Comparison of ENCODE assay signal across 1 cellular context in genomic region chr1:214126697-214127146, GRCh38.
A peak's percentile ranks its signal among the peaks of the same experiment; 100 is the strongest.
TF ChIP-seq lines count a peak whose summit lies in the region.

No MANE protein-coding gene starts in this region.

TF ChIP-seq in HepG2, 621 proteins besides CTCF, POLR2A, EP300 and RAD21 (continued from another document and continues in another):
- TF ChIP-seq LCORL (IDR thresholded peaks at IDR 0.05) = no peak
- peak; percentile 61 for TF ChIP-seq LCORL (CRISPR knock-in tag; IDR thresholded peaks at IDR 0.05)
- no peak for TF ChIP-seq MBNL3 (CRISPR knock-in tag; conservative IDR thresholded peaks at IDR 0.05)
- TF ChIP-seq ATF4 (CRISPR knock-in tag; IDR thresholded peaks at IDR 0.05) = peak in 1 of 2 experiments; percentile 27; a peak in 1 of 4 replicates
- peak; percentile 92; the same call in 1 of the 2 replicates for TF ChIP-seq HOMEZ (CRISPR knock-in tag; IDR thresholded peaks at IDR 0.05; ENCODE audit: low read depth)
- TF ChIP-seq REPIN1 (CRISPR knock-in tag; IDR thresholded peaks at IDR 0.05; ENCODE audit: borderline replicate concordance, low read depth) = 0 out of 2 replicates have a peak, but pooled peaks have one; percentile 61
- no peak for TF ChIP-seq ZNF569 (CRISPR knock-in tag; IDR thresholded peaks at IDR 0.05; ENCODE audit: borderline replicate concordance)
- TF ChIP-seq ZNF260 (CRISPR knock-in tag; IDR thresholded peaks at IDR 0.05; ENCODE audit: borderline replicate concordance, low read depth) = no peak
- no peak for TF ChIP-seq E2F5 (CRISPR knock-in tag; conservative IDR thresholded peaks at IDR 0.05)
- TF ChIP-seq GPN1 (CRISPR knock-in tag; IDR thresholded peaks at IDR 0.05; ENCODE audit: borderline replicate concordance) = no peak
- 0 out of 2 replicates have a peak, but pooled peaks have one; percentile 33 for TF ChIP-seq ZSCAN9 (CRISPR knock-in tag; IDR thresholded peaks at IDR 0.05; ENCODE audit: borderline replicate concordance)
- TF ChIP-seq LBX2 (CRISPR knock-in tag; IDR thresholded peaks at IDR 0.05; ENCODE audit: borderline replicate concordance) = no peak
- TF ChIP-seq ZNF670 (CRISPR knock-in tag; IDR thresholded peaks at IDR 0.05; ENCODE audit: borderline replicate concordance) = peak; percentile 73; the same call in 1 of the 2 replicates
- no peak for TF ChIP-seq NBN (conservative IDR thresholded peaks at IDR 0.05)
- 0 out of 2 replicates have a peak, but pooled peaks have one; percentile 63 for TF ChIP-seq MIER3 (CRISPR knock-in tag; IDR thresholded peaks at IDR 0.05; ENCODE audit: borderline replicate concordance)
- TF ChIP-seq ARID5B (CRISPR knock-in tag; IDR thresholded peaks at IDR 0.05) = peak; percentile 96
- TF ChIP-seq ZFX (CRISPR knock-in tag; IDR thresholded peaks at IDR 0.05; ENCODE audit: low read depth) = peak; percentile 69
- peak; percentile 46; the same call in 1 of the 2 replicates for TF ChIP-seq HINFP (CRISPR knock-in tag; IDR thresholded peaks at IDR 0.05; ENCODE audit: low read depth)
- no peak for TF ChIP-seq GABPA (IDR thresholded peaks at IDR 0.05; ENCODE audit: low read depth, low read length)
- TF ChIP-seq GABPA (CRISPR knock-in tag; IDR thresholded peaks at IDR 0.05; ENCODE audit: low read depth) = peak; percentile 21; the same call in 1 of the 2 replicates
- TF ChIP-seq NFKBIZ (CRISPR knock-in tag; IDR thresholded peaks at IDR 0.05) = no peak
- TF ChIP-seq ZNF773 (CRISPR knock-in tag; IDR thresholded peaks at IDR 0.05; ENCODE audit: borderline replicate concordance) = no peak
- no peak for TF ChIP-seq ZNF572 (CRISPR knock-in tag; IDR thresholded peaks at IDR 0.05)
- TF ChIP-seq ZNF556 (CRISPR knock-in tag; IDR thresholded peaks at IDR 0.05; ENCODE audit: borderline replicate concordance) = peak; percentile 84; the same call in 1 of the 2 replicates
- peak; percentile 68 for TF ChIP-seq ERF (CRISPR knock-in tag; IDR thresholded peaks at IDR 0.05)
- TF ChIP-seq ZNF205 (CRISPR knock-in tag; IDR thresholded peaks at IDR 0.05) = peak; percentile 76; the same call in 1 of the 2 replicates
- peak; percentile 64; the same call in 1 of the 2 replicates for TF ChIP-seq NR1H2 (CRISPR knock-in tag; IDR thresholded peaks at IDR 0.05; ENCODE audit: borderline replicate concordance, low read depth)
- no peak for TF ChIP-seq ZNF598 (CRISPR knock-in tag; IDR thresholded peaks at IDR 0.05; ENCODE audit: borderline replicate concordance)
- TF ChIP-seq ZNF883 (CRISPR knock-in tag; IDR thresholded peaks at IDR 0.05; ENCODE audit: not compliant biosample characterization) = no peak
- TF ChIP-seq ZEB1 (IDR thresholded peaks at IDR 0.05; ENCODE audit: insufficient replicate concordance, low read depth) = peak; percentile 92
- TF ChIP-seq ZNF274 (CRISPR knock-in tag; IDR thresholded peaks at IDR 0.05) = no peak
- TF ChIP-seq GMEB1 (CRISPR knock-in tag; IDR thresholded peaks at IDR 0.05; ENCODE audit: borderline replicate concordance) = 0 out of 2 replicates have a peak, but pooled peaks have one; percentile 38
- TF ChIP-seq ZNF576 (CRISPR knock-in tag; IDR thresholded peaks at IDR 0.05) = no peak
- TF ChIP-seq ZNF30 (CRISPR knock-in tag; IDR thresholded peaks at IDR 0.05) = no peak
- TF ChIP-seq ZNF256 (CRISPR knock-in tag; conservative IDR thresholded peaks at IDR 0.05) = no peak
- peak; percentile 91 for TF ChIP-seq FOXO1 (CRISPR knock-in tag; IDR thresholded peaks at IDR 0.05)
- TF ChIP-seq ZNF549 (CRISPR knock-in tag; IDR thresholded peaks at IDR 0.05) = peak; percentile 39; the same call in 1 of the 2 replicates
- no peak for TF ChIP-seq FOXO4 (CRISPR knock-in tag; conservative IDR thresholded peaks at IDR 0.05)
- TF ChIP-seq ZNF276 (CRISPR knock-in tag; IDR thresholded peaks at IDR 0.05; ENCODE audit: low read depth) = 0 out of 2 replicates have a peak, but pooled peaks have one; percentile 41
- TF ChIP-seq ZNF17 (CRISPR knock-in tag; IDR thresholded peaks at IDR 0.05) = no peak
- TF ChIP-seq SNAPC5 (CRISPR knock-in tag; IDR thresholded peaks at IDR 0.05; ENCODE audit: borderline replicate concordance) = no peak
- TF ChIP-seq ZFP41 (CRISPR knock-in tag; IDR thresholded peaks at IDR 0.05; ENCODE audit: borderline replicate concordance) = no peak
- TF ChIP-seq ATF2 (CRISPR knock-in tag; IDR thresholded peaks at IDR 0.05) = peak; percentile 79
- no peak for TF ChIP-seq FOXP1 (IDR thresholded peaks at IDR 0.05)
- TF ChIP-seq FOXP1 (CRISPR knock-in tag; IDR thresholded peaks at IDR 0.05) = peak; percentile 89
